23 cellular contexts compared by ENCODE assay signal in the genomic region with DNA sequence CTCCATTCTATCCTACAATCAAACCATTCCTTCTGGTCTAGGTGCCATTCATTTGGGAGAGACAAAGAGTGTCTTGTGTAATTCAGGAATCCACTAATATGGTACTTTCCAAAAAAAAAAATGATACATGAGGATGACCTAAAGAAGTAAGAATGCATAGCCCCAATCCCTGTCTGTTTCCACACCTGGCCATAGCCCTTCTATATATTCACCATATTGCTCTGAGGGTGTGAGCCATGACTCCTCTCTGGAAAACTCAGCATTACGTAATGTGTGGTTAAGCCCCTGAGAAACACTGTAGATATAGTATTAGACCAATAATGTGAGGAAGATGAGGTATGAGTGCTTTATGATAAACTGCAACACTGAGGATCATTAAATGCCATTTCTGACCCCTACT.
DNase-seq lines count a peak whose midpoint lies in the region; TF ChIP-seq lines count a peak whose summit lies in the region.
"Had no signal": no experiment of that assay in that cellular context is flagged by ENCODE, and none has a peak within 500 bp of the region (broad histone marks: within the 10 kb centered on the region; RNA-seq: fewer than 3 reads in every experiment).

No MANE protein-coding gene starts in this region.

- H3K4me3 ChIP-seq in fibroblast of mammary gland (ENCODE audit: control insufficient read depth, low read depth, low read length), result no peak overlapping the region
- H3K4me3 ChIP-seq in smooth muscle cell, result no peak overlapping the region
- H3K4me3 ChIP-seq: coronary artery, stomach, tibial artery had no signal

- H3K9me3 ChIP-seq in smooth muscle cell (replicated peaks; ENCODE audit: low read depth), result no peaks in the 10 kb centered on the region
- H3K9me3 ChIP-seq: stomach, tibial artery had no signal

- no peaks in the 10 kb centered on the region for H4K20me1 ChIP-seq in smooth muscle cell (ENCODE audit: low read depth)

- no peak overlapping the region for H3K27ac ChIP-seq in RWPE1
- peak overlapping the region; percentile 87 for H3K27ac ChIP-seq in smooth muscle cell (ENCODE audit: low read depth)
- H3K27ac ChIP-seq: coronary artery, stomach, tibial artery had no signal

- POLR2A ChIA-PET in RWPE1 (lab: Yijun Ruan, JAX; ENCODE audit: low non-redundant PET), result no interaction called here

- peaks cover 4% of the 10 kb centered on the region for H3K4me1 ChIP-seq in smooth muscle cell (ENCODE audit: low read depth)
- H3K4me1 ChIP-seq: stomach, tibial artery had no signal

- no peak overlapping the region for H3K27ac Mint-ChIP-seq in type B pancreatic cell
- H3K27ac Mint-ChIP-seq: activated T-cell treated with anti-CD3 and anti-CD28 coated beads, Interleukin-2, amount 50 U/mL, for 24 hours; CD4-positive, CD25-positive, alpha-beta regulatory T cell; endodermal cell; memory B cell; progenitor cell of endocrine pancreas had no signal

- DNase-seq in HCEC 1CT (peak; percentile 73), RWPE1 (ENCODE audit: low spot score) (peak; percentile 82), fibroblast of mammary gland (ENCODE audit: low read depth) (peak; percentile 58), smooth muscle cell (lab: John Stamatoyannopoulos, UW; ENCODE audit: unreplicated experiment) (no peak), type B pancreatic cell (ENCODE audit: extremely low spot score, unreplicated experiment) (no peak), D341Med (ENCODE audit: low spot score) (no peak)
- DNase-seq in activated naive CD4-positive, alpha-beta T cell treated with Interleukin-2 at 50 U/mL for 16 hours, result no peak
- DNase-seq: activated CD4-positive, alpha-beta T cell treated with anti-CD3 and anti-CD28 coated beads for 4 hours; activated CD8-positive, alpha-beta memory T cell treated with anti-CD3 and anti-CD28 coated beads for 24 hours; activated T-cell treated with anti-CD3 and anti-CD28 coated beads, Interleukin-2, amount 50 U/mL, for 24 hours; CD4-positive, CD25-positive, alpha-beta regulatory T cell; DMS 273 treated with DMSO at 0.1 percent for 48 hours; endodermal cell; glutamatergic neuron; left cardiac atrium; NCI-H1092 treated with DMSO at 0.1 percent for 48 hours; NCI-H2029 treated with DMSO at 0.1 percent for 48 hours; stomach; T-helper 2 cell; tibial artery had no signal

- peaks cover 6% of the 10 kb centered on the region for H3K9me3 Mint-ChIP-seq in type B pancreatic cell
- H3K9me3 Mint-ChIP-seq: endodermal cell, memory B cell had no signal

- peaks cover 23% of the 10 kb centered on the region for H3K4me1 Mint-ChIP-seq in type B pancreatic cell (ENCODE audit: unreplicated experiment)
- H3K4me1 Mint-ChIP-seq: CD4-positive, CD25-positive, alpha-beta regulatory T cell; memory B cell had no signal

- no peak overlapping the region for H2AFZ ChIP-seq in smooth muscle cell (ENCODE audit: low read depth)

- no peaks in the 10 kb centered on the region for H3F3A ChIP-seq in smooth muscle cell (ENCODE audit: low read depth)

- H3K27me3 ChIP-seq in smooth muscle cell (ENCODE audit: low read depth), result no peaks in the 10 kb centered on the region
- H3K27me3 ChIP-seq: stomach, tibial artery had no signal

- no peak overlapping the region for H3K4me2 ChIP-seq in smooth muscle cell

- TF ChIP-seq CTCF in RWPE1 (conservative IDR thresholded peaks at IDR 0.05; ENCODE audit: low read depth) (no peak), fibroblast of mammary gland (conservative IDR thresholded peaks at IDR 0.05; ENCODE audit: control insufficient read depth, insufficient read depth, low read depth, low read length) (no peak), smooth muscle cell (IDR thresholded peaks at IDR 0.05; ENCODE audit: borderline replicate concordance, insufficient read depth, poor library complexity, severe bottlenecking) (no peak), type B pancreatic cell (conservative IDR thresholded peaks at IDR 0.05) (no peak)

- CTCF ChIA-PET in RWPE1 (lab: Yijun Ruan, JAX), result no interaction called here

- H3K79me2 ChIP-seq in smooth muscle cell (ENCODE audit: low read depth), result no peaks in the 10 kb centered on the region

- no peaks in the 10 kb centered on the region for H3K27me3 Mint-ChIP-seq in type B pancreatic cell
- H3K27me3 Mint-ChIP-seq: activated T-cell treated with anti-CD3 and anti-CD28 coated beads, Interleukin-2, amount 50 U/mL, for 24 hours; progenitor cell of endocrine pancreas had no signal

- no peak overlapping the region for H3K4me3 Mint-ChIP-seq in type B pancreatic cell
- H3K4me3 Mint-ChIP-seq: activated T-cell treated with anti-CD3 and anti-CD28 coated beads, Interleukin-2, amount 50 U/mL, for 24 hours; CD4-positive, CD25-positive, alpha-beta regulatory T cell; endodermal cell; memory B cell had no signal

- no peak overlapping the region for H3K9ac ChIP-seq in smooth muscle cell (ENCODE audit: low read depth)

- no peaks in the 10 kb centered on the region for H3K36me3 ChIP-seq in smooth muscle cell (ENCODE audit: low read depth)
- H3K36me3 ChIP-seq: stomach, tibial artery had no signal

- no peaks in the 10 kb centered on the region for H3K36me3 Mint-ChIP-seq in type B pancreatic cell
- H3K36me3 Mint-ChIP-seq: CD4-positive, CD25-positive, alpha-beta regulatory T cell; memory B cell had no signal

- WGBS in smooth muscle cell (ENCODE audit: low lambda C conversion rate), result 70% methylated on average over 1 of the region's 1 CpG

Comparison
In these comparisons a context has a peak if more than half of its experiments do, and no peak if none do; other contexts are left out.
1. DNase-seq: peak in HCEC 1CT (single experiment), RWPE1 (single experiment) and fibroblast of mammary gland (single experiment); none in smooth muscle cell (single experiment), type B pancreatic cell (single experiment), D341Med (single experiment) and activated naive CD4-positive, alpha-beta T cell treated with Interleukin-2 at 50 U/mL for 16 hours (single experiment).